1 cellular context compared by ENCODE assay signal in the genomic region with DNA sequence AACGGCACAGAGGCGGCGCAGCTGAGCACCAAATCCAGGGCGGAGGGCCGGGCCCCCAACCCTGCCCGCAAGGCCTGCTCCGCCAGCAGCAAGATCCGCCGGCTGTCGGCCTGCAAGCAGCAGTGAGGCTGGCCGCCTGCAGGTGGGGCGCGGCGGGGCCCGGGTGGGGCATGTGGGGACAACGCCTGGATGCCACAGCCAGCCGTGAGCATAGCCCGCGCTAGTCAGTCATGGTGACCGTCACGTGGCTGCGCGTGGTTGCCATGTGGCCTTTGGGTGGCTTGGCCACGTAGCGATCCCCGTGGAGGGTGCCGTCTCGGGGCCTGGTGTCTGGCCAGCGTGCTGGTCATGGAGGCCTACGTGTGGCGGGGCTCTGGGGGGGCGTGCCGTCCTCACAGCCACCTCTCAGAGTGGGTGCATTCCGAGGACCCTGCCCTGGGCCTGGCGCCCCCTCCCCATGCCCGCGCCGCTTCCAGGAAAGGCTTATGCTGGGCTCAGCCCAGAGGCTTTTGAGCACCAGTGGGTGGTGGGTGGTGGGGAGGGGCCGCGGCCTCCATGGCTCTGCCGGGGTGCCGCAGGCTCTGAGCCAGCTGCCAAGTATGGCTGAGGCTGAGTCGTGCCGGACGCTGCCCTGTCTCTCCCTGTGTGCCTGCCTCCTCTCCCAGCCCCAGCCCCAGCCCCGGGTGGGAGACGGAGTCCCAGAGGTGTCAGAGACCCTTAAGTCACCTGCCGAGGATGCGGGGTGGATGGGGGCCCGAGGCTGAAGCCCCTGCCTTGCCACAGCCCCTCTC.
TF ChIP-seq lines count a peak whose summit lies in the region.

No MANE protein-coding gene starts in this region.

TF ChIP-seq in HepG2, 621 proteins besides CTCF, POLR2A, EP300 and RAD21:
- TF ChIP-seq HNRNPL (IDR thresholded peaks at IDR 0.05; ENCODE audit: low read depth, low read length) (0 out of 2 replicates have a peak, but pooled peaks have one; percentile 18), ARHGAP35 (CRISPR knock-in tag; IDR thresholded peaks at IDR 0.05; ENCODE audit: borderline replicate concordance) (no peak), RBFOX2 (IDR thresholded peaks at IDR 0.05; ENCODE audit: low read depth, low read length) (peak; percentile 34; the same call in 1 of the 2 replicates)
- TF ChIP-seq, protein P1, sequence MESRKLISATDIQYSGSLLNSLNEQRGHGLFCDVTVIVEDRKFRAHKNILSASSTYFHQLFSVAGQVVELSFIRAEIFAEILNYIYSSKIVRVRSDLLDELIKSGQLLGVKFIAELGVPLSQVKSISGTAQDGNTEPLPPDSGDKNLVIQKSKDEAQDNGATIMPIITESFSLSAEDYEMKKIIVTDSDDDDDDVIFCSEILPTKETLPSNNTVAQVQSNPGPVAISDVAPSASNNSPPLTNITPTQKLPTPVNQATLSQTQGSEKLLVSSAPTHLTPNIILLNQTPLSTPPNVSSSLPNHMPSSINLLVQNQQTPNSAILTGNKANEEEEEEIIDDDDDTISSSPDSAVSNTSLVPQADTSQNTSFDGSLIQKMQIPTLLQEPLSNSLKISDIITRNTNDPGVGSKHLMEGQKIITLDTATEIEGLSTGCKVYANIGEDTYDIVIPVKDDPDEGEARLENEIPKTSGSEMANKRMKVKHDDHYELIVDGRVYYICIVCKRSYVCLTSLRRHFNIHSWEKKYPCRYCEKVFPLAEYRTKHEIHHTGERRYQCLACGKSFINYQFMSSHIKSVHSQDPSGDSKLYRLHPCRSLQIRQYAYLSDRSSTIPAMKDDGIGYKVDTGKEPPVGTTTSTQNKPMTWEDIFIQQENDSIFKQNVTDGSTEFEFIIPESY (CRISPR knock-in tag; IDR thresholded peaks at IDR 0.05) = peak; percentile 87
